ENCODE assay signal across 1 cellular context in genomic region chr16:3106205-3106928, GRCh38.
TF ChIP-seq lines count a peak whose summit lies in the region.

No MANE protein-coding gene starts in this region.

TF ChIP-seq in endothelial cell of umbilical vein, 7 proteins besides CTCF, POLR2A, EP300 and RAD21:
- TF ChIP-seq FOS (IDR thresholded peaks at IDR 0.05; ENCODE audit: borderline replicate concordance, insufficient read depth, low read length) (no peak), MYC (IDR thresholded peaks at IDR 0.05; ENCODE audit: low read depth, low read length) (no peak), EZH2 (IDR thresholded peaks at IDR 0.05; ENCODE audit: borderline replicate concordance, low read depth, low read length, severe bottlenecking) (no peak), MAX (IDR thresholded peaks at IDR 0.05; ENCODE audit: insufficient read depth, insufficient read length) (no peak), GATA2 (IDR thresholded peaks at IDR 0.05; ENCODE audit: insufficient read depth, insufficient read length, low read depth, low read length) (no peak), POLR2AphosphoS5 (IDR thresholded peaks at IDR 0.05; ENCODE audit: insufficient read depth, low read depth, low read length) (peak; percentile 76)
TF ChIP-seq in endothelial cell of umbilical vein: peak in this region for 1.
